8 cellular contexts compared by ENCODE assay signal in the genomic region with DNA sequence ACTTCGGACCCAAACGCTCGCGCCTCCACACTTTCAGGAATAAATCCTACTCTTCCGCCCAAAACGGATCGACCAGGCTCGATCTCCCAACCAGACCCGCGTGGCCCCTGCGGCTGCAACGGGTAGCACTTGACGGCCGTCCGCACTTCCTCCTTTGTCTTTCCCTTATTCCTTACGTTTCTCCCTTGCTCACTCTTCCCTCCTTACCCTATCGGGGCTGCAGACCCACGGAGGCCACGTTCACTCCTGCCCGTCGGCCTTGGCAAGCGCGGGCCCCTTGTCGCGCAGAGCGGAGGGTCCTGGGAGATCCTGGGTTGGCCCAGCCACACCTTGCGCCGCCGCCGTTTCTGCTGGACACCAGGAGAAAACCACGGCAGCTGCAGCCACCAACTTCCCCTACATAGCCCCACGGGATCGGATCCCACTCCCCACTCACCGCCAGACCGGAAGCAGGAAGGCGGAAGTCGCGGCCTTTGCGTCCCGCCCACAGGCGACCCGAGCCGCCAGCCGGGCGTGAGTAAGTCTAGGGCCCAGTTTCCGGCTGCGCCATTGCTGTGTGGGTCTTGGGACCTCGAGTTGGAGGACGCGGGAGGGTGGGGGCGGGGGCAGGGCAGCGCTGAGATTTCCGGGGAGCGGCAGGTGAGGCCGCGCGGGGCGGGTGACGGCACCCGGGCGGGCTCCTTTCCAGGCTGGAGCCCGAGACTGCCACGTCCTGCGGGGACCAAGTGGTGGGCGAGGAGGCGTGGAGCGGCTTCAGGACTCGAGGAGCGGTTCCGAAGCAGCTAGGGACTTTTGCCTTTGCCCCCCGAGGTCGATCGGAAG. TPM values are rescaled to one million over a fixed set of nuclear protein-coding genes. Genes with fewer than 3 reads are reported as not detected.
DNase-seq lines count a peak whose midpoint lies in the region; ATAC-seq and TF ChIP-seq lines count a peak whose summit lies in the region.

SMIM15 (minus strand) TSS at position 459 of the 822 bp plus-strand sequence. CDS start 2,297 bp downstream, outside the sequence.

- ATAC-seq in GM21737 (IDR thresholded peaks at IDR 0.05; ENCODE audit: unreplicated experiment) = peak; percentile 96
- ATAC-seq in natural killer cell = peak; percentile 91 to 93 (median 91)

- POLR2A ChIA-PET in RWPE1 (lab: Yijun Ruan, JAX; ENCODE audit: low non-redundant PET) = interaction anchor here (1.1 kb wide), 1 partner anchor 169 kb away, joined by 4 read pairs; no protein-coding TSS in a partner anchor

- no peaks in the 10 kb centered on the region for H3K9me3 Mint-ChIP-seq in activated T-helper 2 cell treated with anti-CD3 and anti-CD28 coated beads, Interferon-gamma antibody, Interleukin-2, Interleukin-4, amounts not matched to agents 10 μg/mL and 5 μg/mL and 100 μg/mL, durations not matched to agents 14 hours and 24 hours and 36 hours
- H3K9me3 Mint-ChIP-seq in natural killer cell = no peaks in the 10 kb centered on the region

- peak within 1 kb of the TSS; percentile 92 for H3K27ac Mint-ChIP-seq in activated T-helper 2 cell treated with anti-CD3 and anti-CD28 coated beads, Interferon-gamma antibody, Interleukin-2, Interleukin-4, amounts not matched to agents 10 μg/mL and 5 μg/mL and 100 μg/mL, durations not matched to agents 14 hours and 24 hours and 36 hours
- peak within 1 kb of the TSS; percentile 92 to 97 for H3K27ac Mint-ChIP-seq in natural killer cell

- peak within 1 kb of the TSS; percentile 94 for H3K4me3 Mint-ChIP-seq in activated T-helper 2 cell treated with anti-CD3 and anti-CD28 coated beads, Interferon-gamma antibody, Interleukin-2, Interleukin-4, amounts not matched to agents 10 μg/mL and 5 μg/mL and 100 μg/mL, durations not matched to agents 14 hours and 24 hours and 36 hours (ENCODE audit: low read depth)
- H3K4me3 Mint-ChIP-seq in natural killer cell = peak within 1 kb of the TSS; percentile 97

- intact Hi-C loops in activated T-helper 2 cell treated with anti-CD3 and anti-CD28 coated beads, Interferon-gamma antibody, Interleukin-2, Interleukin-4, amounts not matched to agents 10 μg/mL and 5 μg/mL and 100 μg/mL, durations not matched to agents 14 hours and 24 hours and 36 hours (cut with micrococcal nuclease) = loop anchor here (1.0 to 10.0 kb wide), 10 partner anchors 40 to 493 kb away; partner anchors contain the start of genes ERCC8, NDUFAF2 and ZSWIM6
- intact Hi-C loops in natural killer cell (cut with micrococcal nuclease) = loop anchor here (1.0 to 10.0 kb wide), 3 partner anchors 171 to 246 kb away; partner anchors contain the start of genes ERCC8, NDUFAF2 and ZSWIM6

- TF ChIP-seq CTCF in RWPE1 (conservative IDR thresholded peaks at IDR 0.05; ENCODE audit: low read depth) (no peak), natural killer cell (IDR thresholded peaks at IDR 0.05) (no peak)

- peaks cover 45% of the 10 kb centered on the region for H3K36me3 Mint-ChIP-seq in activated T-helper 2 cell treated with anti-CD3 and anti-CD28 coated beads, Interferon-gamma antibody, Interleukin-2, Interleukin-4, amounts not matched to agents 10 μg/mL and 5 μg/mL and 100 μg/mL, durations not matched to agents 14 hours and 24 hours and 36 hours (ENCODE audit: low read depth)
- H3K36me3 Mint-ChIP-seq in natural killer cell = peaks cover 19% of the 10 kb centered on the region

- H3K27ac ChIP-seq in KOPT-K1 (ENCODE audit: low read depth, low read length, poor library complexity, severe bottlenecking) (peak within 1 kb of the TSS; percentile 30), RWPE1 (peak within 1 kb of the TSS; percentile 95)

- CTCF ChIA-PET in RWPE1 (lab: Yijun Ruan, JAX) = interaction anchor here (1.0 kb wide), 1 partner anchor 496 kb away, joined by 4 read pairs; no protein-coding TSS in a partner anchor

- H3K36me3 ChIP-seq in KOPT-K1 (ENCODE audit: insufficient read depth, low read length) = no peaks in the 10 kb centered on the region

- peaks cover 6% of the 10 kb centered on the region for H3K9me3 ChIP-seq in KOPT-K1 (ENCODE audit: insufficient read depth, low read length, poor library complexity, severe bottlenecking)

- H3K27me3 Mint-ChIP-seq in activated T-helper 2 cell treated with anti-CD3 and anti-CD28 coated beads, Interferon-gamma antibody, Interleukin-2, Interleukin-4, amounts not matched to agents 10 μg/mL and 5 μg/mL and 100 μg/mL, durations not matched to agents 14 hours and 24 hours and 36 hours (ENCODE audit: low read depth) = no peaks in the 10 kb centered on the region
- no peaks in the 10 kb centered on the region for H3K27me3 Mint-ChIP-seq in natural killer cell (ENCODE audit: low read depth in 2 of 2)

- peaks cover 38% of the 10 kb centered on the region for H3K4me1 Mint-ChIP-seq in activated T-helper 2 cell treated with anti-CD3 and anti-CD28 coated beads, Interferon-gamma antibody, Interleukin-2, Interleukin-4, amounts not matched to agents 10 μg/mL and 5 μg/mL and 100 μg/mL, durations not matched to agents 14 hours and 24 hours and 36 hours (ENCODE audit: low read depth)
- H3K4me1 Mint-ChIP-seq in natural killer cell = peaks cover 38 to 42% of the 10 kb centered on the region in 2 donors

- peak; percentile 68 for DNase-seq in DMS79 (lab: John Stamatoyannopoulos, UW)
- peak; percentile 94 for DNase-seq in RWPE1 (ENCODE audit: low spot score)
- peak; percentile 79 for DNase-seq in activated T-helper 2 cell treated with anti-CD3 and anti-CD28 coated beads, Interferon-gamma antibody, Interleukin-2, Interleukin-4, amounts not matched to agents 10 μg/mL and 5 μg/mL and 100 μg/mL, durations not matched to agents 14 hours and 24 hours and 36 hours (ENCODE audit: low spot score)
- peak; percentile 81 for DNase-seq in fibroblast of peridontal ligament (ENCODE audit: extremely low read depth)
- DNase-seq in natural killer cell = peak; percentile 73
- DNase-seq in stimulated activated naive CD4-positive, alpha-beta T cell treated with Interleukin-2 at 50 U/mL for 16 hours (lab: John Stamatoyannopoulos, UW) = peak; percentile 81

RNA-seq across cellular contexts. Expression of gene SMIM15, which starts in this region (rescaled TPM):
- 73.2 and 78.3 TPM in 2 replicates for total RNA-seq in activated T-helper 2 cell treated with anti-CD3 and anti-CD28 coated beads, Interferon-gamma antibody, Interleukin-2, Interleukin-4, amounts not matched to agents 10 μg/mL and 5 μg/mL and 100 μg/mL, durations not matched to agents 14 hours and 24 hours and 36 hours
- 10 to 100 TPM; 19.5 to 24.1 (median 23.8) TPM for total RNA-seq in natural killer cell

Comparison
In these comparisons a context has a peak if more than half of its experiments do, and no peak if none do; other contexts are left out.
1. Peak in every context shown above with its lines: DNase-seq, ATAC-seq and H3K27ac ChIP-seq.